In the genomic region with DNA sequence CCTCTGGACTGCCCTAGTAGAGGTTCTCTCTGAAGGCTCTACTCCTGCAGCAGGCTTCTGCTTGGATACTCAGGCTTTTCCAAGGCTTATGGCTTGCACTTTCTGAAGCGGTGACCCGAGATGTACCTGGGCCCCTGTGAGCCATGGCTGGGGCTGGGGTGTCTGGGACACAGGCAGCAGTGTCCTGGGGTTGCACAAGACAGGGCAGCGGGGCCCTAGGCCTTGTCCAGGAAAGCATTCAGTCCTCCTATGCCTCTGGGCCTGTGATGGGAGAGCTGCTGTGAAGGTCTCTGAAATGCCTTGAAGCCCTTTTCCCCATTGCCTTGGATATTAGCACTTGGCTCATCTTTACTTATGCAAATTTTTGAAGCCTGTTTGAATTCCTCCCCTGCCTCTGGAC, we compare ENCODE assay signal across 34 cellular contexts.
"Had no signal": no experiment of that assay in that cellular context is flagged by ENCODE, and none has a peak within 500 bp of the region (broad histone marks: within the 10 kb centered on the region; RNA-seq: fewer than 3 reads in every experiment).

No MANE protein-coding gene starts in this region.

- DNase-seq: Karpas-422, Kasumi-1, MG63, MM.1S, MV-4-11, NCI-H1048, NCI-H1092, NCI-H1092 treated with DMSO at 0.1 percent for 48 hours, NCI-H1105, NCI-H1105 treated with DMSO at 0.1 percent for 48 hours, NCI-H1417, NCI-H1417 treated with DMSO at 0.1 percent for 48 hours, NCI-H1436, NCI-H1436 treated with DMSO at 0.1 percent for 48 hours, NCI-H146, NCI-H1694, NCI-H1694 treated with DMSO at 0.1 percent for 48 hours, NCI-H187, NCI-H187 treated with DMSO at 0.1 percent for 48 hours, NCI-H1930, NCI-H2029, NCI-H2029 treated with DMSO at 0.1 percent for 48 hours, NCI-H2081, NCI-H2081 treated with DMSO at 0.1 percent for 48 hours, NCI-H2107, NCI-H2171, NCI-H2171 treated with DMSO at 0.1 percent for 48 hours, NCI-H2227 treated with DMSO at 0.1 percent for 48 hours, NCI-H226, NCI-H345, NCI-H446, NCI-H446 treated with DMSO at 0.1 percent for 48 hours, NCI-H510A, NCI-H510A treated with DMSO at 0.1 percent for 48 hours had no signal

- H3K36me3 ChIP-seq: MG63 had no signal

- H3K4me3 ChIP-seq: MG63 had no signal

- H3K9me3 ChIP-seq: MG63 had no signal
